ENCODE assay signal across 8 cellular contexts in the genomic region with DNA sequence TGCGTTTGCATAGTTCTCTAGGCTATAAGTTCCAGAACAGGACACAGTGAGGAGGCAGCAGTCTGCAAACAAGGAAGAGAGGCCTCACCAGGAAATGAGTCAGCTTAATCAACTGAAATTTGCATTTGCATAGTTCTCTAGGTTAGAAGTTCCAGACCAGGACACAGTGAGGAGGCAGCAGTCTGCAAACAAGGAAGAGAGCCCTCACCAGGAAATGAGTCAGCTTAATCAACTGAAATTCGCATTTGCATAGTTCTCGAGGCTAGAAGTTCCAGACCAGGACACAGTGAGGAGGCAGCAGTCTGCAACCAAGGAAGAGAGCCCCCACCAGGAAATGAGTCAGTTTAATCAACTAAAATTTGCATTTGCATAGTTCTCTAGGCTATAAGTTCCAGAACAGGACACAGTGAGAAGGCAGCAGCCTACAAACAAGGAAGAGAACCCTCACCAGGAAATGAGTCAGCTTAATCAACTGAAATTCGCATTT.
DNase-seq lines count a peak whose midpoint lies in the region; ATAC-seq, FAIRE-seq and TF ChIP-seq lines count a peak whose summit lies in the region.
"Not testable (repeated sequence)": the region's sequence is repeated elsewhere in the genome, so short reads cannot be mapped to it uniquely, and the experiment has no call there.

No MANE protein-coding gene starts in this region.

- H2AFZ ChIP-seq in Karpas-422 (ENCODE audit: low read length), result peak overlapping the region; percentile 36; the same call in 1 of the 2 replicates

- not testable (repeated sequence) for H3K27me3 ChIP-seq in Karpas-422 (ENCODE audit: low read length)

- DNase-seq in A172 (ENCODE audit: low spot score) (peak; percentile 8), EL (peak; percentile 1), RCC 7860 (ENCODE audit: low spot score) (peak; percentile 62)
- not testable (repeated sequence) for DNase-seq in Karpas-422; WTC11 (ENCODE audit: low spot score); endothelial cell (ENCODE audit: low spot score)
- peak; percentile 31 for DNase-seq in activated naive CD4-positive, alpha-beta T cell treated with anti-CD3 and anti-CD28 coated beads for 36 hours
- peak; percentile 63 for DNase-seq in natural killer cell treated with Interleukin-12 subunit alpha and Interleukin-12 subunit beta and Interleukin-15 and Interleukin-18, amount 100 ng/mL, for 72 hours (ENCODE audit: low spot score)

- H3K27ac ChIP-seq in Karpas-422 (ENCODE audit: low read length), result peak overlapping the region; percentile 42; the same call in 1 of the 2 replicates

- not testable (repeated sequence) for H3K4me1 ChIP-seq in Karpas-422 (ENCODE audit: low read length)

- not testable (repeated sequence) for H3K9me3 ChIP-seq in Karpas-422 (ENCODE audit: low read length)

- not testable (repeated sequence) for H4K20me1 ChIP-seq in Karpas-422 (ENCODE audit: insufficient read depth, low read depth, low read length)

- H3K4me2 ChIP-seq in Karpas-422 (ENCODE audit: low read depth, low read length, poor library complexity, severe bottlenecking), result not testable (repeated sequence)

- H3K27ac Mint-ChIP-seq in WTC11 (peak overlapping the region; percentile 78), endothelial cell (ENCODE audit: unreplicated experiment) (peak overlapping the region; percentile 84)
- H3K27ac Mint-ChIP-seq in activated naive CD4-positive, alpha-beta T cell treated with anti-CD3 and anti-CD28 coated beads for 36 hours, result peak overlapping the region; percentile 71
- H3K27ac Mint-ChIP-seq in natural killer cell treated with Interleukin-12 subunit alpha and Interleukin-12 subunit beta and Interleukin-15 and Interleukin-18, amount 100 ng/mL, for 72 hours, result peak overlapping the region; percentile 93 to 96

- H3K9me3 Mint-ChIP-seq in WTC11 (peaks cover 32% of the 10 kb centered on the region), endothelial cell (ENCODE audit: unreplicated experiment) (peaks cover 19% of the 10 kb centered on the region)
- peaks cover 20% of the 10 kb centered on the region for H3K9me3 Mint-ChIP-seq in activated naive CD4-positive, alpha-beta T cell treated with anti-CD3 and anti-CD28 coated beads for 36 hours
- not testable (repeated sequence) for H3K9me3 Mint-ChIP-seq in natural killer cell treated with Interleukin-12 subunit alpha and Interleukin-12 subunit beta and Interleukin-15 and Interleukin-18, amount 100 ng/mL, for 72 hours

- not testable (repeated sequence) for H3K79me2 ChIP-seq in Karpas-422 (ENCODE audit: low read length)

- H3K4me1 Mint-ChIP-seq in WTC11; endothelial cell (ENCODE audit: unreplicated experiment): not testable (repeated sequence)
- H3K4me1 Mint-ChIP-seq in activated naive CD4-positive, alpha-beta T cell treated with anti-CD3 and anti-CD28 coated beads for 36 hours (ENCODE audit: low read depth), result peaks cover 23% of the 10 kb centered on the region
- peaks cover 26 to 35% of the 10 kb centered on the region in 2 donors for H3K4me1 Mint-ChIP-seq in natural killer cell treated with Interleukin-12 subunit alpha and Interleukin-12 subunit beta and Interleukin-15 and Interleukin-18, amount 100 ng/mL, for 72 hours (ENCODE audit: low read depth in 2 of 2)

- CTCF ChIA-PET in WTC11 (lab: Charles Lee), result not testable (repeated sequence)
- CTCF ChIA-PET in activated naive CD4-positive, alpha-beta T cell treated with anti-CD3 and anti-CD28 coated beads for 36 hours (lab: Charles Lee), result interaction anchor here (0.7 to 1.4 kb wide), 2 partner anchors 288 to 450 kb away, joined by 4 read pairs; no protein-coding TSS in a partner anchor

- peaks cover 30% of the 10 kb centered on the region for H3K36me3 Mint-ChIP-seq in WTC11
- H3K36me3 Mint-ChIP-seq in activated naive CD4-positive, alpha-beta T cell treated with anti-CD3 and anti-CD28 coated beads for 36 hours (ENCODE audit: low read depth); endothelial cell (ENCODE audit: low read depth, unreplicated experiment): not testable (repeated sequence)
- peaks cover 24% of the 10 kb centered on the region for H3K36me3 Mint-ChIP-seq in natural killer cell treated with Interleukin-12 subunit alpha and Interleukin-12 subunit beta and Interleukin-15 and Interleukin-18, amount 100 ng/mL, for 72 hours

- POLR2A ChIA-PET in WTC11 (lab: Charles Lee), result not testable (repeated sequence)

- intact Hi-C loops in activated naive CD4-positive, alpha-beta T cell treated with anti-CD3 and anti-CD28 coated beads for 36 hours (cut with micrococcal nuclease), result not testable (repeated sequence)

- H3K36me3 ChIP-seq in Karpas-422 (ENCODE audit: insufficient read depth, low read length), result not testable (repeated sequence)

- H3K27me3 Mint-ChIP-seq in WTC11 (ENCODE audit: low read depth), result peaks cover 18% of the 10 kb centered on the region
- not testable (repeated sequence) for H3K27me3 Mint-ChIP-seq in activated naive CD4-positive, alpha-beta T cell treated with anti-CD3 and anti-CD28 coated beads for 36 hours (ENCODE audit: low read depth); endothelial cell (ENCODE audit: unreplicated experiment); natural killer cell treated with Interleukin-12 subunit alpha and Interleukin-12 subunit beta and Interleukin-15 and Interleukin-18, amount 100 ng/mL, for 72 hours

- peak; percentile 78 for FAIRE-seq in RCC 7860 (lab: Jason Lieb, UNC)

- H3K9ac ChIP-seq in Karpas-422 (ENCODE audit: low read length), result not testable (repeated sequence)

- TF ChIP-seq CTCF in WTC11 (IDR thresholded peaks at IDR 0.05); endothelial cell (IDR thresholded peaks at IDR 0.05; ENCODE audit: unreplicated experiment): not testable (repeated sequence)

- H3K4me3 ChIP-seq in Karpas-422 (ENCODE audit: low read length), result 0 out of 2 replicates have a peak overlapping the region, but pooled peaks have one; percentile 12

- not testable (repeated sequence) for ATAC-seq in WTC11
- peak in 1 of 2 donors; percentile 37 for ATAC-seq in natural killer cell treated with Interleukin-12 subunit alpha and Interleukin-12 subunit beta and Interleukin-15 and Interleukin-18, amount 100 ng/mL, for 72 hours

- H3K9me2 ChIP-seq in Karpas-422 (replicated peaks; ENCODE audit: insufficient read depth, low read length), result not testable (repeated sequence)

- not testable (repeated sequence) for H3K4me3 Mint-ChIP-seq in WTC11; activated naive CD4-positive, alpha-beta T cell treated with anti-CD3 and anti-CD28 coated beads for 36 hours; endothelial cell (ENCODE audit: unreplicated experiment)
- peak overlapping the region; percentile 74 for H3K4me3 Mint-ChIP-seq in natural killer cell treated with Interleukin-12 subunit alpha and Interleukin-12 subunit beta and Interleukin-15 and Interleukin-18, amount 100 ng/mL, for 72 hours
